In genomic region chr5:146671561-146671960, GRCh38 we compare ENCODE assay signal across 16 cellular contexts.
DNase-seq lines count a peak whose midpoint lies in the region; ATAC-seq and TF ChIP-seq lines count a peak whose summit lies in the region.
"Had no signal": no experiment of that assay in that cellular context is flagged by ENCODE, and none has a peak within 500 bp of the region (broad histone marks: within the 10 kb centered on the region; RNA-seq: fewer than 3 reads in every experiment).

No MANE protein-coding gene starts in this region.

- peaks cover 10% of the 10 kb centered on the region; the same call in 1 of the 2 replicates for H3K4me1 ChIP-seq in H9 (ENCODE audit: insufficient read depth, low read length)

- no peak overlapping the region for H3K23ac ChIP-seq in H9 (ENCODE audit: insufficient read length, low read depth, low read length)

- H3K4ac ChIP-seq in H9 (ENCODE audit: low read depth, low read length): no peak overlapping the region

- H4K5ac ChIP-seq in H9 (ENCODE audit: insufficient read length, low read depth, low read length): no peak overlapping the region

- no peaks in the 10 kb centered on the region for H3K79me1 ChIP-seq in H9 (ENCODE audit: insufficient read depth, low read depth, low read length, poor library complexity, severe bottlenecking)

- WGBS in H9 (ENCODE audit: extremely low coverage, insufficient read length, low lambda C conversion rate): no CpG with 5 or more reads among the region's 3 CpGs

- H3K36me3 Mint-ChIP-seq in H9 (ENCODE audit: insufficient read depth in 1 of 3, low read depth in 3 of 3): no peaks in the 10 kb centered on the region; a peak in 1 of 7 replicates
- H3K36me3 Mint-ChIP-seq in effector memory CD8-positive, alpha-beta T cell (ENCODE audit: insufficient read depth): no peaks in the 10 kb centered on the region
- H3K36me3 Mint-ChIP-seq: CD4-positive, alpha-beta memory T cell had no signal

- DNase-seq in H9: no peak
- DNase-seq in NCI-H69 (lab: John Stamatoyannopoulos, UW): peak; percentile 8
- DNase-seq in dorsolateral prefrontal cortex: no peak
- DNase-seq in NCI-H345 (lab: John Stamatoyannopoulos, UW): no peak
- no peak for DNase-seq in GM03348 (ENCODE audit: low spot score)
- DNase-seq in effector memory CD8-positive, alpha-beta T cell: no peak
- DNase-seq: BE2C; CD4-positive, alpha-beta memory T cell; DMS79; EL; GOT3; HCEC 1CT; HFFc6 had no signal

- no peak overlapping the region for H3K14ac ChIP-seq in H9 (ENCODE audit: insufficient read depth, low read length)

- no peak overlapping the region for H2BK5ac ChIP-seq in H9 (ENCODE audit: insufficient read length, low read length)

- H2BK12ac ChIP-seq in H9 (ENCODE audit: insufficient read length, low read depth, low read length): no peak overlapping the region

- H3K36me3 ChIP-seq in neural cell (ENCODE audit: insufficient read depth, low read length): peaks cover 8% of the 10 kb centered on the region
- H3K36me3 ChIP-seq: BE2C had no signal

- no peak overlapping the region; a peak in 1 of 5 replicates for H3K4me3 Mint-ChIP-seq in H9
- no peak overlapping the region for H3K4me3 Mint-ChIP-seq in effector memory CD8-positive, alpha-beta T cell
- H3K4me3 Mint-ChIP-seq: CD4-positive, alpha-beta memory T cell; HFFc6 had no signal

- H2BK20ac ChIP-seq in H9 (ENCODE audit: low read depth, low read length, poor library complexity, severe bottlenecking): no peak overlapping the region

- no peak overlapping the region for H4K91ac ChIP-seq in H9 (ENCODE audit: insufficient read length, low read depth, low read length)

- TF ChIP-seq EP300 in neural cell (conservative IDR thresholded peaks at IDR 0.05; ENCODE audit: poor library complexity, severe bottlenecking): no peak

- H3K9ac ChIP-seq in H9 (ENCODE audit: extremely low read depth, insufficient read length, low read length) (no peak overlapping the region), neural cell (ENCODE audit: low read length) (no peak overlapping the region)

- H2BK120ac ChIP-seq in H9 (ENCODE audit: low read depth, low read length, poor library complexity, severe bottlenecking): no peak overlapping the region

- no peak overlapping the region for H4K8ac ChIP-seq in H9 (replicated peaks; ENCODE audit: insufficient read length, low read depth, low read length)

- H3K4me2 ChIP-seq in H9 (ENCODE audit: insufficient read depth, insufficient read length, low read length) (no peak overlapping the region), neural cell (ENCODE audit: low read length) (no peak overlapping the region)

- no peaks in the 10 kb centered on the region for H3K27me3 Mint-ChIP-seq in H9 (ENCODE audit: low read depth)
- no peaks in the 10 kb centered on the region for H3K27me3 Mint-ChIP-seq in effector memory CD8-positive, alpha-beta T cell
- H3K27me3 Mint-ChIP-seq: CD4-positive, alpha-beta memory T cell had no signal

- H3K9me2 ChIP-seq in neural cell (ENCODE audit: insufficient read depth, low read length): no peaks in the 10 kb centered on the region

- H2AFZ ChIP-seq in H9 (ENCODE audit: low read length): no peak overlapping the region
- H2AFZ ChIP-seq in neural cell (ENCODE audit: low read depth, low read length): no peak overlapping the region

- H3K18ac ChIP-seq in H9 (ENCODE audit: insufficient read length, low read depth, low read length): no peak overlapping the region

- no peak overlapping the region for H2BK15ac ChIP-seq in H9 (ENCODE audit: low read depth, low read length)

- H3K4me3 ChIP-seq in dorsolateral prefrontal cortex (no peak overlapping the region), neural cell (ENCODE audit: low read length) (peak overlapping the region; percentile 5)

- H4K20me1 ChIP-seq in H9 (ENCODE audit: control insufficient read depth, insufficient read depth, insufficient read length) (no peaks in the 10 kb centered on the region), neural cell (ENCODE audit: insufficient read depth) (no peaks in the 10 kb centered on the region)

- peak overlapping the region in 2 of 3 experiments; percentile 7 to 27; a peak in 4 of 7 replicates for H3K27ac Mint-ChIP-seq in H9
- no peak overlapping the region for H3K27ac Mint-ChIP-seq in effector memory CD8-positive, alpha-beta T cell
- H3K27ac Mint-ChIP-seq: HFFc6 had no signal

- H3K79me2 ChIP-seq in H9 (ENCODE audit: insufficient read depth, low read length) (no peaks in the 10 kb centered on the region), neural cell (replicated peaks; ENCODE audit: insufficient read depth, low read length) (no peaks in the 10 kb centered on the region)

- H2AK5ac ChIP-seq in H9 (ENCODE audit: insufficient read length, low read length): no peak overlapping the region

- no peak for ATAC-seq in effector memory CD8-positive, alpha-beta T cell (replicated peaks)

- TF ChIP-seq CTCF in H9 (conservative IDR thresholded peaks at IDR 0.05) (no peak), dorsolateral prefrontal cortex (IDR thresholded peaks at IDR 0.05 in 54 of 56, conservative IDR thresholded peaks at IDR 0.05 in 2 of 56; ENCODE audit: low read depth in 1 of 56, partially characterized antibody in 56 of 56) (no peak), neural cell (IDR thresholded peaks at IDR 0.05; ENCODE audit: poor library complexity, severe bottlenecking) (no peak)

- H3K27me3 ChIP-seq in H9 (ENCODE audit: insufficient read depth, low read length): no peaks in the 10 kb centered on the region
- no peaks in the 10 kb centered on the region for H3K27me3 ChIP-seq in dorsolateral prefrontal cortex
- H3K27me3 ChIP-seq in neural cell (ENCODE audit: insufficient read depth, low read depth, low read length): no peaks in the 10 kb centered on the region
- H3K27me3 ChIP-seq: BE2C had no signal

- no peak overlapping the region for H3T11ph ChIP-seq in H9 (ENCODE audit: low read length)

- H3K9me3 ChIP-seq in H9 (ENCODE audit: control insufficient read depth, low read depth, low read length): no peaks in the 10 kb centered on the region
- H3K9me3 ChIP-seq in neural cell (ENCODE audit: low read length): no peaks in the 10 kb centered on the region
- H3K9me3 ChIP-seq: BE2C had no signal

- no peaks in the 10 kb centered on the region for H3K9me3 Mint-ChIP-seq in H9
- H3K9me3 Mint-ChIP-seq in effector memory CD8-positive, alpha-beta T cell: no peaks in the 10 kb centered on the region
- H3K9me3 Mint-ChIP-seq: CD4-positive, alpha-beta memory T cell had no signal

- TF ChIP-seq RAD21 in neural cell (conservative IDR thresholded peaks at IDR 0.05): no peak

- intact Hi-C loops in dorsolateral prefrontal cortex (cut with DNase I): no loop called here

- no peak overlapping the region for H3K27ac ChIP-seq in H9 (ENCODE audit: insufficient read length, low read depth, low read length)
- peak overlapping the region in 54 of 59 donors; percentile 0 to 92 (median 69) for H3K27ac ChIP-seq in dorsolateral prefrontal cortex
- H3K27ac ChIP-seq in neural cell (ENCODE audit: low read length): peak overlapping the region; percentile 10
- H3K27ac ChIP-seq: C4-2B, HL-60 had no signal

- H3K4me1 Mint-ChIP-seq in H9: peaks cover 17 to 18% of the 10 kb centered on the region in 2 experiments
- peaks cover 1 to 11% of the 10 kb centered on the region in 2 donors for H3K4me1 Mint-ChIP-seq in effector memory CD8-positive, alpha-beta T cell (ENCODE audit: low read depth in 2 of 2)
- H3K4me1 Mint-ChIP-seq: CD4-positive, alpha-beta memory T cell had no signal

- H3K56ac ChIP-seq in H9 (ENCODE audit: insufficient read length, low read depth, low read length): no peak overlapping the region

- no peaks in the 10 kb centered on the region for H3K23me2 ChIP-seq in H9 (ENCODE audit: insufficient read length, low read depth, low read length, poor library complexity, severe bottlenecking)

- H3F3A ChIP-seq in neural cell (ENCODE audit: insufficient read depth, low read length, poor library complexity, severe bottlenecking): no peaks in the 10 kb centered on the region

TF ChIP-seq in neural cell, 6 proteins besides CTCF, POLR2A, EP300 and RAD21:
- TF ChIP-seq POLR2AphosphoS5 (IDR thresholded peaks at IDR 0.05): no peak
- TF ChIP-seq, protein P1, sequence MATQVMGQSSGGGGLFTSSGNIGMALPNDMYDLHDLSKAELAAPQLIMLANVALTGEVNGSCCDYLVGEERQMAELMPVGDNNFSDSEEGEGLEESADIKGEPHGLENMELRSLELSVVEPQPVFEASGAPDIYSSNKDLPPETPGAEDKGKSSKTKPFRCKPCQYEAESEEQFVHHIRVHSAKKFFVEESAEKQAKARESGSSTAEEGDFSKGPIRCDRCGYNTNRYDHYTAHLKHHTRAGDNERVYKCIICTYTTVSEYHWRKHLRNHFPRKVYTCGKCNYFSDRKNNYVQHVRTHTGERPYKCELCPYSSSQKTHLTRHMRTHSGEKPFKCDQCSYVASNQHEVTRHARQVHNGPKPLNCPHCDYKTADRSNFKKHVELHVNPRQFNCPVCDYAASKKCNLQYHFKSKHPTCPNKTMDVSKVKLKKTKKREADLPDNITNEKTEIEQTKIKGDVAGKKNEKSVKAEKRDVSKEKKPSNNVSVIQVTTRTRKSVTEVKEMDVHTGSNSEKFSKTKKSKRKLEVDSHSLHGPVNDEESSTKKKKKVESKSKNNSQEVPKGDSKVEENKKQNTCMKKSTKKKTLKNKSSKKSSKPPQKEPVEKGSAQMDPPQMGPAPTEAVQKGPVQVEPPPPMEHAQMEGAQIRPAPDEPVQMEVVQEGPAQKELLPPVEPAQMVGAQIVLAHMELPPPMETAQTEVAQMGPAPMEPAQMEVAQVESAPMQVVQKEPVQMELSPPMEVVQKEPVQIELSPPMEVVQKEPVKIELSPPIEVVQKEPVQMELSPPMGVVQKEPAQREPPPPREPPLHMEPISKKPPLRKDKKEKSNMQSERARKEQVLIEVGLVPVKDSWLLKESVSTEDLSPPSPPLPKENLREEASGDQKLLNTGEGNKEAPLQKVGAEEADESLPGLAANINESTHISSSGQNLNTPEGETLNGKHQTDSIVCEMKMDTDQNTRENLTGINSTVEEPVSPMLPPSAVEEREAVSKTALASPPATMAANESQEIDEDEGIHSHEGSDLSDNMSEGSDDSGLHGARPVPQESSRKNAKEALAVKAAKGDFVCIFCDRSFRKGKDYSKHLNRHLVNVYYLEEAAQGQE (IDR thresholded peaks at IDR 0.05; ENCODE audit: borderline replicate concordance): no peak
- TF ChIP-seq TAF1 (IDR thresholded peaks at IDR 0.05; ENCODE audit: low read depth): no peak
- no peak for TF ChIP-seq MXI1 (conservative IDR thresholded peaks at IDR 0.05; ENCODE audit: poor library complexity, severe bottlenecking)
- no peak for TF ChIP-seq EZH2 (IDR thresholded peaks at IDR 0.05; ENCODE audit: borderline replicate concordance, insufficient read depth, low read length, poor library complexity, severe bottlenecking)
- TF ChIP-seq SMC3 (conservative IDR thresholded peaks at IDR 0.05; ENCODE audit: poor library complexity): no peak

Comparison
In these comparisons a context has a peak if more than half of its experiments do, and no peak if none do; other contexts are left out.
1. H3K27ac Mint-ChIP-seq: peak in H9 (2 of 3); none in effector memory CD8-positive, alpha-beta T cell (0 of 2).